Comparison of ENCODE assay signal across 15 cellular contexts in the genomic region with DNA sequence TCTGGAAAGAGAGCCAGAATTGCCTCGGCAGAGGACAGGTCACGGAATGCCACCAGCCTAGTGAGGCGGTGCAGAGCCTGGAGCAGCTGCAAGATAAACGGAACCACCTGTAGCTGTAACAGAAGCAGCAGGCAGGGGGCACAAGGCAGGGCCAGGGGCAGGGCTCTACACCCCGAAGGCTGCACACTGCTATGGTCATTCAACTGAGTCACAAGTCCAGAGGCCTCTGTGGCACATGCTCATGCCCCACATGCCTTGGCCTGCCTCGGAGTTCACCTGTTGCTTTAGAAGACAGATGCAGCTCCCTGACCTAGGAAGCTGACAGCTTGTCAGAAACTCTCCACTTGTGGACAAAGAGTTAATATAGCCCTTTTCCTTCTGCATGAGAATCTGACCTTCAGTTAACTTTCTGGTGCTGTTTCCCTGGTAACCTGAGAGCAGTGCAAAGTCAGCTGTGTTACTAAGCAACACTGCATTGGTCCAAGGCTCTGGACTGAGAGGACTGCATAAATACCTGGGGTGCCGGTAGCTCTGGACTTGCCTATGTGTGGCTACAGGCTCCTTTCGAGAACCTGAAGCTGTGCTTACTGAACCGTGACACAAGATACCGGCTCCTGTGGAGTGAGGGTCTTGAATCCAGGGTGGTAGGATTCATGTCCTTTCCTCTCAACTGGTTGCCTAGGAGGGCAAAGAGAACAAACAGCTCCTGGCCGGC. TPM values are rescaled to one million over a fixed set of nuclear protein-coding genes. Genes with fewer than 3 reads are reported as not detected.
DNase-seq lines count a peak whose midpoint lies in the region; ATAC-seq and TF ChIP-seq lines count a peak whose summit lies in the region.
"Had no signal": no experiment of that assay in that cellular context is flagged by ENCODE, and none has a peak within 500 bp of the region (broad histone marks: within the 10 kb centered on the region; RNA-seq: fewer than 3 reads in every experiment).

No MANE protein-coding gene starts in this region.

- in situ Hi-C loops in brain microvascular endothelial cell (cut with HindIII; ENCODE audit: low pct_ligation_motif_present, low sequenced_read_pairs): loop anchor here (25.0 kb wide), 1 partner anchor 209 kb away; no protein-coding TSS in a partner anchor

- no peak overlapping the region for H3K4me3 ChIP-seq in SK-N-SH (ENCODE audit: low read depth in 2 of 2, low read length in 1 of 2)
- no peak overlapping the region for H3K4me3 ChIP-seq in brain microvascular endothelial cell (ENCODE audit: low read depth, low read length)
- no peak overlapping the region for H3K4me3 ChIP-seq in kidney epithelial cell (ENCODE audit: low read depth, low read length)
- H3K4me3 ChIP-seq in hepatocyte: no peak overlapping the region

- no peak overlapping the region for H2AFZ ChIP-seq in SK-N-SH (ENCODE audit: low read depth)
- H2AFZ ChIP-seq in hepatocyte: no peak overlapping the region
- H2AFZ ChIP-seq: parathyroid adenoma had no signal

- H3F3A ChIP-seq in SK-N-SH (replicated peaks; ENCODE audit: insufficient read depth): no peaks in the 10 kb centered on the region

- no peak for TF ChIP-seq EP300 in SK-N-SH (IDR thresholded peaks at IDR 0.05; ENCODE audit: borderline replicate concordance in 1 of 2, low read depth in 1 of 2, low read length in 1 of 2)

- CTCF ChIA-PET in SK-N-SH (lab: Yijun Ruan, JAX): interaction anchor here (0.8 to 4.3 kb wide), 4 partner anchors 13 to 214 kb away, joined by 3 to 19 read pairs (median 3); no protein-coding TSS in a partner anchor

- H3K4me1 ChIP-seq in SK-N-SH (ENCODE audit: control insufficient read depth in 1 of 2, insufficient read depth in 2 of 2, low read depth in 1 of 2, low read length in 1 of 2): no peaks in the 10 kb centered on the region; a peak in 1 of 4 replicates
- H3K4me1 ChIP-seq in hepatocyte (ENCODE audit: insufficient read depth): no peaks in the 10 kb centered on the region
- H3K4me1 ChIP-seq: parathyroid adenoma had no signal

- H3K9ac ChIP-seq in SK-N-SH: no peak overlapping the region
- H3K9ac ChIP-seq: parathyroid adenoma had no signal

- ATAC-seq in SK-N-SH treated with all-trans-retinoic acid at 6 μM for 48 hours: peak; percentile 37; the same call in 2 of the 3 replicates
- ATAC-seq: activated CD4-positive, alpha-beta T cell treated with anti-CD3 and anti-CD28 coated beads for 36 hours; stimulated activated naive CD8-positive, alpha-beta T cell treated with anti-CD3 and anti-CD28 coated beads, Interleukin-15, amount 100 ng/mL, for 72 hours had no signal

- no peaks in the 10 kb centered on the region for H3K9me3 ChIP-seq in SK-N-SH
- H3K9me3 ChIP-seq in hepatocyte (ENCODE audit: low read depth): no peaks in the 10 kb centered on the region

- TF ChIP-seq CTCF in SK-N-SH (IDR thresholded peaks at IDR 0.05) (no peak), brain microvascular endothelial cell (IDR thresholded peaks at IDR 0.05; ENCODE audit: low read depth, low read length, missing control alignments) (peak; percentile 34), kidney epithelial cell (IDR thresholded peaks at IDR 0.05; ENCODE audit: insufficient read depth, low read length, poor library complexity, severe bottlenecking) (peak; percentile 32), hepatocyte (IDR thresholded peaks at IDR 0.05; ENCODE audit: poor library complexity) (no peak)

- H3K36me3 ChIP-seq in SK-N-SH (replicated peaks in 1 of 2; ENCODE audit: control insufficient read depth in 1 of 2, insufficient read depth in 2 of 2, low read length in 1 of 2) (peaks cover 10 to 36% of the 10 kb centered on the region in 2 experiments), brain microvascular endothelial cell (replicated peaks) (peaks cover 6% of the 10 kb centered on the region), kidney epithelial cell (ENCODE audit: control insufficient read depth, insufficient read depth, low read length) (no peaks in the 10 kb centered on the region), hepatocyte (replicated peaks; ENCODE audit: insufficient read depth, low read depth) (no peaks in the 10 kb centered on the region)

- no peaks in the 10 kb centered on the region for H3K9me2 ChIP-seq in SK-N-SH
- no peaks in the 10 kb centered on the region for H3K9me2 ChIP-seq in hepatocyte (replicated peaks; ENCODE audit: insufficient read depth)

- no peak for DNase-seq in SK-N-SH
- peak; percentile 18 for DNase-seq in brain microvascular endothelial cell
- DNase-seq in kidney epithelial cell (ENCODE audit: low read depth): peak; percentile 26
- peak; percentile 12 for DNase-seq in stimulated activated CD8-positive, alpha-beta memory T cell treated with anti-CD3 and anti-CD28 coated beads, Interleukin-4, amount 100 ng/mL, for 48 hours
- no peak for DNase-seq in hepatocyte (ENCODE audit: low spot score)
- no peak for DNase-seq in GDM1 (lab: John Stamatoyannopoulos, UW)
- no peak for DNase-seq in activated effector memory CD4-positive, alpha-beta T cell treated with anti-CD3 and anti-CD28 coated beads, Interleukin-2, amount 50 U/mL, for 16 hours
- DNase-seq: activated CD4-positive, alpha-beta T cell treated with anti-CD3 and anti-CD28 coated beads for 36 hours; activated T-cell treated with anti-CD3 and anti-CD28 coated beads for 4 hours; kidney glomerular epithelial cell; NCI-H446 treated with DMSO at 0.1 percent for 48 hours; SHP77 treated with DMSO at 0.1 percent for 48 hours; stimulated activated naive CD8-positive, alpha-beta T cell treated with anti-CD3 and anti-CD28 coated beads, Interleukin-15, amount 100 ng/mL, for 72 hours had no signal

- H3K27me3 ChIP-seq in SK-N-SH (ENCODE audit: insufficient read depth) (no peaks in the 10 kb centered on the region), brain microvascular endothelial cell (replicated peaks) (no peaks in the 10 kb centered on the region), kidney epithelial cell (ENCODE audit: control insufficient read depth, insufficient read depth, low read length) (no peaks in the 10 kb centered on the region), hepatocyte (no peaks in the 10 kb centered on the region)

- TF ChIP-seq RAD21 in SK-N-SH (IDR thresholded peaks at IDR 0.05; ENCODE audit: low read length): no peak

- POLR2A ChIA-PET in SK-N-SH (lab: Yijun Ruan, JAX): no interaction called here

- H3K4me2 ChIP-seq in SK-N-SH (no peak overlapping the region), hepatocyte (no peak overlapping the region)

- whole genome bisulfite sequencing in SK-N-SH (ENCODE audit: low lambda C conversion rate): 83% methylated on average over 9 of the region's 11 CpGs
- 69% methylated on average over 11 of the region's 11 CpGs for whole genome bisulfite sequencing in hepatocyte (ENCODE audit: low lambda C conversion rate, missing lambda C conversion rate)

- no peak overlapping the region for H3K27ac ChIP-seq in SK-N-SH (ENCODE audit: low read depth in 2 of 2, low read length in 1 of 2)
- H3K27ac ChIP-seq in brain microvascular endothelial cell: no peak overlapping the region
- no peak overlapping the region for H3K27ac ChIP-seq in hepatocyte
- H3K27ac ChIP-seq: parathyroid adenoma had no signal

- H4K20me1 ChIP-seq in SK-N-SH (ENCODE audit: insufficient read depth) (no peaks in the 10 kb centered on the region), hepatocyte (ENCODE audit: insufficient read depth, poor library complexity, severe bottlenecking) (no peaks in the 10 kb centered on the region)

- H3K79me2 ChIP-seq in SK-N-SH (ENCODE audit: insufficient read depth) (peaks cover 21% of the 10 kb centered on the region), hepatocyte (peaks cover 28% of the 10 kb centered on the region)

TF ChIP-seq in SK-N-SH treated with all-trans-retinoic acid at 6 μM for 48 hours, 23 proteins besides CTCF, POLR2A, EP300 and RAD21 (continues in another document):
- TF ChIP-seq TOX (CRISPR knock-in tag; IDR thresholded peaks at IDR 0.05; ENCODE audit: borderline replicate concordance) (no peak), RARB (CRISPR knock-in tag; IDR thresholded peaks at IDR 0.05) (no peak), ISL1 (CRISPR knock-in tag; IDR thresholded peaks at IDR 0.05) (no peak), PPARA (CRISPR knock-in tag; IDR thresholded peaks at IDR 0.05; ENCODE audit: borderline replicate concordance) (no peak), ESRRG (CRISPR knock-in tag; IDR thresholded peaks at IDR 0.05) (no peak), CSDC2 (CRISPR knock-in tag; IDR thresholded peaks at IDR 0.05) (no peak), ZC3H10 (CRISPR knock-in tag; IDR thresholded peaks at IDR 0.05) (no peak), BACH2 (CRISPR knock-in tag; IDR thresholded peaks at IDR 0.05; ENCODE audit: borderline replicate concordance) (no peak), TCF4 (CRISPR knock-in tag; IDR thresholded peaks at IDR 0.05; ENCODE audit: borderline replicate concordance) (no peak), ARNTL (CRISPR knock-in tag; IDR thresholded peaks at IDR 0.05; ENCODE audit: borderline replicate concordance, low read depth) (no peak), ZFP30 (CRISPR knock-in tag; IDR thresholded peaks at IDR 0.05) (no peak)

TF ChIP-seq in SK-N-SH, 30 proteins besides CTCF, POLR2A, EP300 and RAD21 (continues in another document):
- no peak for TF ChIP-seq SMC3 (IDR thresholded peaks at IDR 0.05; ENCODE audit: low read depth, low read length)
- TF ChIP-seq NFIC (IDR thresholded peaks at IDR 0.05; ENCODE audit: borderline replicate concordance): no peak
- TF ChIP-seq NRF1 (IDR thresholded peaks at IDR 0.05; ENCODE audit: low read depth, low read length): no peak
- TF ChIP-seq FOXM1 (IDR thresholded peaks at IDR 0.05; ENCODE audit: low read depth): no peak
- TF ChIP-seq MEF2A (IDR thresholded peaks at IDR 0.05; ENCODE audit: borderline replicate concordance, low read depth): no peak
- TF ChIP-seq, protein P1, sequence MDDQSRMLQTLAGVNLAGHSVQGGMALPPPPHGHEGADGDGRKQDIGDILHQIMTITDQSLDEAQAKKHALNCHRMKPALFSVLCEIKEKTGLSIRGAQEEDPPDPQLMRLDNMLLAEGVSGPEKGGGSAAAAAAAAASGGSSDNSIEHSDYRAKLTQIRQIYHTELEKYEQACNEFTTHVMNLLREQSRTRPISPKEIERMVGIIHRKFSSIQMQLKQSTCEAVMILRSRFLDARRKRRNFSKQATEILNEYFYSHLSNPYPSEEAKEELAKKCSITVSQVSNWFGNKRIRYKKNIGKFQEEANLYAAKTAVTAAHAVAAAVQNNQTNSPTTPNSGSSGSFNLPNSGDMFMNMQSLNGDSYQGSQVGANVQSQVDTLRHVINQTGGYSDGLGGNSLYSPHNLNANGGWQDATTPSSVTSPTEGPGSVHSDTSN (IDR thresholded peaks at IDR 0.05): no peak
- TF ChIP-seq EZH2phosphoT487 (IDR thresholded peaks at IDR 0.05; ENCODE audit: borderline replicate concordance, low read depth): no peak

RNA-seq across cellular contexts. Expression of a gene that starts 10.5 kb away (rescaled TPM):
- polyA plus RNA-seq in SK-N-SH (2012; rRNA removed) (44.2 and 48.2 TPM in 2 replicates), hepatocyte (95.3 and 96.9 TPM in 2 replicates)
- polyA plus RNA-seq in SK-N-SH (2012; cell fraction: cytosol; rRNA removed): 33.6 and 40.0 TPM in 2 replicates
- polyA plus RNA-seq in SK-N-SH (2012; cell fraction: nucleus; rRNA removed): 50.2 and 59.4 TPM in 2 replicates
- total RNA-seq in kidney epithelial cell (65.1 and 69.6 TPM in 2 replicates), hepatocyte (50.3 and 55.4 TPM in 2 replicates)

RNA-seq across cellular contexts. Expression of a gene that starts 17.4 kb away (rescaled TPM):
- 0.29 and 0.46 TPM in 2 replicates for polyA plus RNA-seq in SK-N-SH (2012; rRNA removed)
- polyA plus RNA-seq in SK-N-SH (2012; cell fraction: cytosol; rRNA removed): 0.24 and 0.26 TPM in 2 replicates
- 1.0 and 2.1 TPM in 2 replicates for polyA plus RNA-seq in SK-N-SH (2012; cell fraction: nucleus; rRNA removed)
- total RNA-seq in kidney epithelial cell: 15.9 and 27.0 TPM in 2 replicates
- 4.5 and 7.5 TPM in 2 replicates for total RNA-seq in hepatocyte
- 0.99 and 3.1 TPM in 2 replicates for polyA plus RNA-seq in hepatocyte

Comparison
In these comparisons a context has a peak if more than half of its experiments do, and no peak if none do; other contexts are left out.
1. DNase-seq: peak in brain microvascular endothelial cell (single experiment), kidney epithelial cell (single experiment) and stimulated activated CD8-positive, alpha-beta memory T cell treated with anti-CD3 and anti-CD28 coated beads, Interleukin-4, amount 100 ng/mL, for 48 hours (single experiment); none in SK-N-SH (single experiment), hepatocyte (single experiment), GDM1 (single experiment) and activated effector memory CD4-positive, alpha-beta T cell treated with anti-CD3 and anti-CD28 coated beads, Interleukin-2, amount 50 U/mL, for 16 hours (single experiment).
2. CTCF ChIP-seq: peak in brain microvascular endothelial cell (single experiment) and kidney epithelial cell (single experiment); none in SK-N-SH (single experiment) and hepatocyte (single experiment).